Comparison of ENCODE assay signal across 8 cellular contexts in the genomic region with DNA sequence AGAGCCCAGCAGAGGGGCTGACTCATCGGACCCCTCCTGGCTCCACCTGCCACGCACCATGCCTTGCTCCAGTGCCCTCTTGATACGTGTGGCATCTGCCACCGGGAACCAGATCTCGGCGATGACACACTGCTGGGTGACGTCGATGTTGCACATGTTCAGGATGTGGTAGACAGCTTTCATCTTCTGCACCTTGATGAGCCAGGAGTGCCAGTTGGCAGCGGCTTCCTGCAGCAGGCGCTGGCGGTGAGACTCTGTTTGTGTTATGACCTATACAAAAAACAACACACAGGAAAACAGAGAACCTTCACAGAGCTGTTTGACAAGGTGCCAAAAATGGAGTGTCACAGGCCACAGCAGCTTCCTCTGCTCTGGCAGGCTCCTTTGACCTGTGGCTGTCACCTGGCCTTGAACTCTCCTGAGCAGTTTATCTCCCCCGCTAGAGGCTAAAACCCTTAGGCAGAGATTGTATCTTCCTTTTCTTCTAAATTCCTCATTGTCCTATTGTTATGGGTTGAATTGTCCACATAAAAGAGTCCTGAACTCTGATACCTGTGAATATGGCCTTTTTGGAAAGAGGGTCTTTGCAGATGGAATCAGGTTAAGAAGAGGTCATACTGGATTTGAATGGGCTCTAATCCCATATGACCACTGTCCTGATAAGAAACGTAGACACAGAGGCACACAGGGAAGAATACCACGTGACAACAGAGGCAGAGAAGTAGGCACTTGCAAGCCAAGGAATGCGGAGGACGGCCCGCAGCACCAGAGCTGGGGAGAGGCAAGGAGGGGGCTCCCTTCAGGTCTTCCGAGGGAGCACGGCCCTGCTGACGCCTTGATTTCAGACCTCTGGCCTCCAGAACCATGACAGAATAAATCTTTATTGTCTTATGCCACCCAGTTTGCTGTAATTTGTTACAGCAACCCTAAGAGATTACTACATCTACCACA. TPM values are rescaled to one million over a fixed set of nuclear protein-coding genes. Genes with fewer than 3 reads are reported as not detected.
DNase-seq lines count a peak whose midpoint lies in the region; ATAC-seq and FAIRE-seq lines count a peak whose summit lies in the region.

No MANE protein-coding gene starts in this region.

- no peak for FAIRE-seq in GM19239 (lab: Jason Lieb, UNC)

- H3K27me3 Mint-ChIP-seq in activated CD4-positive, alpha-beta T cell treated with anti-CD3 and anti-CD28 coated beads, Interleukin-2, amount 10 ng/mL, durations not matched to agents 7 days and 5 days = no peaks in the 10 kb centered on the region
- no peaks in the 10 kb centered on the region for H3K27me3 Mint-ChIP-seq in effector memory CD8-positive, alpha-beta T cell

- peak overlapping the region; percentile 93 for H3K27ac Mint-ChIP-seq in activated CD4-positive, alpha-beta T cell treated with anti-CD3 and anti-CD28 coated beads, Interleukin-2, amount 10 ng/mL, durations not matched to agents 7 days and 5 days
- peak overlapping the region; percentile 89 to 97 for H3K27ac Mint-ChIP-seq in effector memory CD8-positive, alpha-beta T cell

- peak; percentile 72 for ATAC-seq in GM21723 (IDR thresholded peaks at IDR 0.05; ENCODE audit: unreplicated experiment)
- ATAC-seq in effector memory CD8-positive, alpha-beta T cell (replicated peaks) = peak; percentile 89

- H3K4me3 Mint-ChIP-seq in activated CD4-positive, alpha-beta T cell treated with anti-CD3 and anti-CD28 coated beads, Interleukin-2, amount 10 ng/mL, durations not matched to agents 7 days and 5 days = peak overlapping the region; percentile 35
- peak overlapping the region; percentile 33 to 55 for H3K4me3 Mint-ChIP-seq in effector memory CD8-positive, alpha-beta T cell

- POLR2A ChIA-PET in activated CD4-positive, alpha-beta T cell treated with anti-CD3 and anti-CD28 coated beads, Interleukin-2, amount 10 ng/mL, durations not matched to agents 7 days and 5 days (lab: Charles Lee) = interaction anchor here (1.1 kb wide), 1 partner anchor 134 kb away, joined by 3 read pairs; no protein-coding TSS in a partner anchor

- H3K36me3 Mint-ChIP-seq in activated CD4-positive, alpha-beta T cell treated with anti-CD3 and anti-CD28 coated beads, Interleukin-2, amount 10 ng/mL, durations not matched to agents 7 days and 5 days (ENCODE audit: low read depth) = no peaks in the 10 kb centered on the region
- H3K36me3 Mint-ChIP-seq in effector memory CD8-positive, alpha-beta T cell (ENCODE audit: insufficient read depth) = no peaks in the 10 kb centered on the region

- H3K4me1 Mint-ChIP-seq in activated CD4-positive, alpha-beta T cell treated with anti-CD3 and anti-CD28 coated beads, Interleukin-2, amount 10 ng/mL, durations not matched to agents 7 days and 5 days = peaks cover 77% of the 10 kb centered on the region
- H3K4me1 Mint-ChIP-seq in effector memory CD8-positive, alpha-beta T cell (ENCODE audit: low read depth in 2 of 2) = peaks cover 25 to 43% of the 10 kb centered on the region in 2 donors

- CTCF ChIA-PET in activated CD4-positive, alpha-beta T cell treated with anti-CD3 and anti-CD28 coated beads, Interleukin-2, amount 10 ng/mL, durations not matched to agents 7 days and 5 days (lab: Charles Lee) = interaction anchor here (0.6 to 3.4 kb wide), 4 partner anchors 14 to 293 kb away, joined by 3 to 23 read pairs (median 4); partner anchors contain the start of gene TRIM24

- peaks cover 2% of the 10 kb centered on the region for H3K9me3 Mint-ChIP-seq in activated CD4-positive, alpha-beta T cell treated with anti-CD3 and anti-CD28 coated beads, Interleukin-2, amount 10 ng/mL, durations not matched to agents 7 days and 5 days
- no peaks in the 10 kb centered on the region for H3K9me3 Mint-ChIP-seq in effector memory CD8-positive, alpha-beta T cell

- DNase-seq in COLO668 (lab: John Stamatoyannopoulos, UW; ENCODE audit: unreplicated experiment) (peak; percentile 94), NCI-H1092 treated with DMSO at 0.1 percent for 48 hours (lab: John Stamatoyannopoulos, UW) (peak; percentile 80), inferior parietal cortex (ENCODE audit: extremely low spot score) (no peak), GM19239 (ENCODE audit: insufficient read length, low spot score) (no peak)
- peak; percentile 97 for DNase-seq in activated CD4-positive, alpha-beta T cell treated with anti-CD3 and anti-CD28 coated beads, Interleukin-2, amount 10 ng/mL, durations not matched to agents 7 days and 5 days
- DNase-seq in effector memory CD8-positive, alpha-beta T cell = peak; percentile 87 to 89 (median 87)
- DNase-seq in stimulated activated CD4-positive, alpha-beta T cell treated with anti-CD3 and anti-CD28 coated beads, Interleukin-2, amount 100 ng/mL, for 24 hours = peak; percentile 80 to 82

RNA-seq across cellular contexts. Expression of gene TMEM213, which starts 45.0 kb away (rescaled TPM):
- not detected for total RNA-seq in activated CD4-positive, alpha-beta T cell treated with anti-CD3 and anti-CD28 coated beads, Interleukin-2, amount 10 ng/mL, durations not matched to agents 7 days and 5 days

RNA-seq across cellular contexts. Expression of gene ATP6V0A4, which starts 45.2 kb away (rescaled TPM):
- total RNA-seq in activated CD4-positive, alpha-beta T cell treated with anti-CD3 and anti-CD28 coated beads, Interleukin-2, amount 10 ng/mL, durations not matched to agents 7 days and 5 days = not detected

RNA-seq across cellular contexts. Expression of gene SVOPL, which starts 51.7 kb away (rescaled TPM):
- 1 to 10 TPM; 1.3 to 2.3 TPM for total RNA-seq in activated CD4-positive, alpha-beta T cell treated with anti-CD3 and anti-CD28 coated beads, Interleukin-2, amount 10 ng/mL, durations not matched to agents 7 days and 5 days

Comparison
In these comparisons a context has a peak if more than half of its experiments do, and no peak if none do; other contexts are left out.
1. DNase-seq: peak in COLO668 (single experiment), NCI-H1092 treated with DMSO at 0.1 percent for 48 hours (single experiment), activated CD4-positive, alpha-beta T cell treated with anti-CD3 and anti-CD28 coated beads, Interleukin-2, amount 10 ng/mL, durations not matched to agents 7 days and 5 days (single experiment), effector memory CD8-positive, alpha-beta T cell (3 of 3) and stimulated activated CD4-positive, alpha-beta T cell treated with anti-CD3 and anti-CD28 coated beads, Interleukin-2, amount 100 ng/mL, for 24 hours (2 of 2); none in inferior parietal cortex (single experiment) and GM19239 (single experiment).